Comparison of ENCODE assay signal across 28 cellular contexts in genomic region chr14:105102361-105102760, GRCh38. TPM values are rescaled to one million over a fixed set of nuclear protein-coding genes. Genes with fewer than 3 reads are reported as not detected.
"Had no signal": no experiment of that assay in that cellular context is flagged by ENCODE, and none has a peak within 500 bp of the region (broad histone marks: within the 10 kb centered on the region; RNA-seq: fewer than 3 reads in every experiment).

No MANE protein-coding gene starts in this region.

- H3K27me3 ChIP-seq: right lobe of liver, testis, upper lobe of left lung had no signal

- H3K4me1 ChIP-seq: esophagus muscularis mucosa, heart right ventricle, lower lobe of right lung, pancreas, right lobe of liver, testis, tibial artery, upper lobe of left lung had no signal

- H3K9me3 ChIP-seq: lower lobe of right lung, neutrophil, pancreas, right lobe of liver, testis, tibial artery, upper lobe of left lung had no signal

- H3K27ac ChIP-seq: dorsolateral prefrontal cortex, epithelial cell of prostate, esophagus muscularis mucosa, foreskin keratinocyte, heart right ventricle, lower lobe of right lung, neutrophil, pancreas, right lobe of liver, testis, tibial artery, upper lobe of left lung had no signal

- H3K4me3 ChIP-seq: dorsolateral prefrontal cortex, esophagus muscularis mucosa, heart right ventricle, lower lobe of right lung, mucosa of descending colon, pancreas, right lobe of liver, testis, tibial artery, upper lobe of left lung had no signal

- DNase-seq: cerebellar nuclear complex; dorsolateral prefrontal cortex; effector CD4-positive, alpha-beta T cell; foreskin keratinocyte; glutamatergic neuron; heart right ventricle; hippocampal formation; kidney glomerular epithelial cell; left ventricle myocardium superior; lower lobe of right lung; mucosa of descending colon; naive B cell; pancreas; right lobe of liver; stimulated activated CD4-positive, alpha-beta T cell treated with anti-CD3 and anti-CD28 coated beads, Interleukin-2, amount 100 ng/mL, for 24 hours; stimulated activated CD4-positive, alpha-beta T cell treated with anti-CD3 and anti-CD28 coated beads, Interleukin-4, amount 100 ng/mL, for 24 hours; stimulated activated naive CD8-positive, alpha-beta T cell treated with anti-CD3 and anti-CD28 coated beads, Interleukin-15, Interleukin-2, amounts not matched to agents 100 U/mL and 50 U/mL, for 24 hours; substantia nigra; testis; tibial artery; upper lobe of left lung had no signal

- H3K36me3 ChIP-seq: esophagus muscularis mucosa, heart right ventricle, lower lobe of right lung, neutrophil, pancreas, right lobe of liver, tibial artery, upper lobe of left lung had no signal

- FAIRE-seq: colon, islet of Langerhans, pancreas, urothelium cell line had no signal

- ATAC-seq: foreskin keratinocyte; heart right ventricle; left ventricle myocardium superior; lower lobe of right lung; mucosa of descending colon; pancreas; right lobe of liver; stimulated activated naive CD8-positive, alpha-beta T cell treated with anti-CD3 and anti-CD28 coated beads, Interleukin-15, Interleukin-2, amounts not matched to agents 100 U/mL and 50 U/mL, for 24 hours had no signal

RNA-seq across cellular contexts. Expression of gene GPR132, which starts 37.1 kb away (rescaled TPM):
- total RNA-seq: foreskin keratinocyte, neural crest cell had no signal
